ENCODE assay signal across 1 cellular context in genomic region chr5:150641006-150641570, GRCh38.
TF ChIP-seq lines count a peak whose summit lies in the region.

No MANE protein-coding gene starts in this region.

TF ChIP-seq in H1, 55 proteins besides CTCF, POLR2A, EP300 and RAD21 (continued from another document):
- TF ChIP-seq RFX5 (IDR thresholded peaks at IDR 0.05; ENCODE audit: borderline replicate concordance, low read depth, low read length) (no peak), RXRA (IDR thresholded peaks at IDR 0.05; ENCODE audit: insufficient read depth, low read depth, low read length) (no peak), PHF8 (conservative IDR thresholded peaks at IDR 0.05; ENCODE audit: low read depth, low read length) (no peak), SRF (IDR thresholded peaks at IDR 0.05; ENCODE audit: low read depth, low read length) (no peak), YY1 (IDR thresholded peaks at IDR 0.05; ENCODE audit: low read depth, low read length) (no peak), TCF12 (IDR thresholded peaks at IDR 0.05; ENCODE audit: low read depth, low read length) (no peak), BACH1 (IDR thresholded peaks at IDR 0.05; ENCODE audit: low read length) (no peak), SAP30 (IDR thresholded peaks at IDR 0.05; ENCODE audit: insufficient read depth, insufficient replicate concordance, low read length) (no peak), BRCA1 (IDR thresholded peaks at IDR 0.05; ENCODE audit: low read depth, low read length) (no peak), GABPA (IDR thresholded peaks at IDR 0.05; ENCODE audit: borderline replicate concordance, insufficient read depth, low read length) (no peak), CREB1 (IDR thresholded peaks at IDR 0.05) (no peak)
